In the genomic region with DNA sequence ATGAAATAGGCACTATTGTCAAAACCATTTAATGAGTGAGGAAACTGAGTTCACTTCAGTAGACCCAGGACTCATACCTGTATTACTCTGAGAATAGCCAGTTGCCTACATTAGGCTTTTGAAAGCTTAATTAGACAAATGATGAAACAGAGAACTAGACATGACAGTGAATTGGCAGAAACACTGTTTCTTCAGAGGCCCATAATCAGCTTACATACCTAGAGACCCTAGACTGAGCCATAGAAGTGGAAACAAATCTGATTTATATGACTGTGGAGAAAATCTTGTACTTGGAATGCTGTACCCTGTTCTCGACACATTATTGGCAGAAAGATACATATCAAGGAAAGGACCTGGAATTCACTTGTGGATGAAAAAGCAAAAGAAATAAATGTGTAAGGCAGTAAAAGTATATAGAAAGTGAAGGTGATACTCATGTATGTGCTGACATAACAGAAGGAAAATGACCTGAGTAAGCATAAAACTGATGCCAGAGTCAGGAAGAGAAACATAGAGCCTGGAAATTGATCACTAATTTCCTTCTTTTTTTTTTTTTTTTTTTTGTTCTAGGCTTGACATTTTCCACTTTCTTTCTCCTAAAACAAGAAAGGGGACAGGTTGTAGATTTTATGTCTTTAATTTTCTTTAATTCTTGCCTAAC, we compare ENCODE assay signal across 2 cellular contexts.
TF ChIP-seq lines count a peak whose summit lies in the region.

No MANE protein-coding gene starts in this region.

TF ChIP-seq in HEK293, 187 proteins besides CTCF, POLR2A, EP300 and RAD21 (continued from another document):
- TF ChIP-seq, protein P1, sequence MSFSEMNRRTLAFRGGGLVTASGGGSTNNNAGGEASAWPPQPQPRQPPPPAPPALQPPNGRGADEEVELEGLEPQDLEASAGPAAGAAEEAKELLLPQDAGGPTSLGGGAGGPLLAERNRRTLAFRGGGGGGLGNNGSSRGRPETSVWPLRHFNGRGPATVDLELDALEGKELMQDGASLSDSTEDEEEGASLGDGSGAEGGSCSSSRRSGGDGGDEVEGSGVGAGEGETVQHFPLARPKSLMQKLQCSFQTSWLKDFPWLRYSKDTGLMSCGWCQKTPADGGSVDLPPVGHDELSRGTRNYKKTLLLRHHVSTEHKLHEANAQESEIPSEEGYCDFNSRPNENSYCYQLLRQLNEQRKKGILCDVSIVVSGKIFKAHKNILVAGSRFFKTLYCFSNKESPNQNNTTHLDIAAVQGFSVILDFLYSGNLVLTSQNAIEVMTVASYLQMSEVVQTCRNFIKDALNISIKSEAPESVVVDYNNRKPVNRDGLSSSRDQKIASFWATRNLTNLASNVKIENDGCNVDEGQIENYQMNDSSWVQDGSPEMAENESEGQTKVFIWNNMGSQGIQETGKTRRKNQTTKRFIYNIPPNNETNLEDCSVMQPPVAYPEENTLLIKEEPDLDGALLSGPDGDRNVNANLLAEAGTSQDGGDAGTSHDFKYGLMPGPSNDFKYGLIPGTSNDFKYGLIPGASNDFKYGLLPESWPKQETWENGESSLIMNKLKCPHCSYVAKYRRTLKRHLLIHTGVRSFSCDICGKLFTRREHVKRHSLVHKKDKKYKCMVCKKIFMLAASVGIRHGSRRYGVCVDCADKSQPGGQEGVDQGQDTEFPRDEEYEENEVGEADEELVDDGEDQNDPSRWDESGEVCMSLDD (tag by site-specific recombination; IDR thresholded peaks at IDR 0.05), result no peak

TF ChIP-seq in K562, 482 proteins besides CTCF, POLR2A, EP300 and RAD21:
- TF ChIP-seq, protein P2, sequence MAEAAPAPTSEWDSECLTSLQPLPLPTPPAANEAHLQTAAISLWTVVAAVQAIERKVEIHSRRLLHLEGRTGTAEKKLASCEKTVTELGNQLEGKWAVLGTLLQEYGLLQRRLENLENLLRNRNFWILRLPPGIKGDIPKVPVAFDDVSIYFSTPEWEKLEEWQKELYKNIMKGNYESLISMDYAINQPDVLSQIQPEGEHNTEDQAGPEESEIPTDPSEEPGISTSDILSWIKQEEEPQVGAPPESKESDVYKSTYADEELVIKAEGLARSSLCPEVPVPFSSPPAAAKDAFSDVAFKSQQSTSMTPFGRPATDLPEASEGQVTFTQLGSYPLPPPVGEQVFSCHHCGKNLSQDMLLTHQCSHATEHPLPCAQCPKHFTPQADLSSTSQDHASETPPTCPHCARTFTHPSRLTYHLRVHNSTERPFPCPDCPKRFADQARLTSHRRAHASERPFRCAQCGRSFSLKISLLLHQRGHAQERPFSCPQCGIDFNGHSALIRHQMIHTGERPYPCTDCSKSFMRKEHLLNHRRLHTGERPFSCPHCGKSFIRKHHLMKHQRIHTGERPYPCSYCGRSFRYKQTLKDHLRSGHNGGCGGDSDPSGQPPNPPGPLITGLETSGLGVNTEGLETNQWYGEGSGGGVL (CRISPR knock-in tag; IDR thresholded peaks at IDR 0.05), result no peak
- TF ChIP-seq ZNF583 (CRISPR knock-in tag; IDR thresholded peaks at IDR 0.05) (no peak), MAFG (tag; conservative IDR thresholded peaks at IDR 0.05) (peak; percentile 59; the same call in 1 of the 2 replicates), C11orf30 (IDR thresholded peaks at IDR 0.05; ENCODE audit: low read depth) (peak; percentile 56), MAFF (IDR thresholded peaks at IDR 0.05; ENCODE audit: low read length) (peak; percentile 38; the same call in 1 of the 2 replicates), ZNF316 (IDR thresholded peaks at IDR 0.05) (peak; percentile 80), MAFK (IDR thresholded peaks at IDR 0.05; ENCODE audit: low read length) (peak; percentile 21; the same call in 1 of the 2 replicates), NBN (IDR thresholded peaks at IDR 0.05; ENCODE audit: low read depth) (no peak)
- TF ChIP-seq, protein P3, sequence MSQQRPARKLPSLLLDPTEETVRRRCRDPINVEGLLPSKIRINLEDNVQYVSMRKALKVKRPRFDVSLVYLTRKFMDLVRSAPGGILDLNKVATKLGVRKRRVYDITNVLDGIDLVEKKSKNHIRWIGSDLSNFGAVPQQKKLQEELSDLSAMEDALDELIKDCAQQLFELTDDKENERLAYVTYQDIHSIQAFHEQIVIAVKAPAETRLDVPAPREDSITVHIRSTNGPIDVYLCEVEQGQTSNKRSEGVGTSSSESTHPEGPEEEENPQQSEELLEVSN (IDR thresholded peaks at IDR 0.05; ENCODE audit: borderline replicate concordance in 1 of 2, extremely low read depth in 1 of 2, insufficient read depth in 1 of 2, insufficient read length in 1 of 2, low read depth in 1 of 2, low read length in 1 of 2, poor library complexity in 1 of 2, severe bottlenecking in 1 of 2), result no peak
